15 cellular contexts compared by ENCODE assay signal in the genomic region with DNA sequence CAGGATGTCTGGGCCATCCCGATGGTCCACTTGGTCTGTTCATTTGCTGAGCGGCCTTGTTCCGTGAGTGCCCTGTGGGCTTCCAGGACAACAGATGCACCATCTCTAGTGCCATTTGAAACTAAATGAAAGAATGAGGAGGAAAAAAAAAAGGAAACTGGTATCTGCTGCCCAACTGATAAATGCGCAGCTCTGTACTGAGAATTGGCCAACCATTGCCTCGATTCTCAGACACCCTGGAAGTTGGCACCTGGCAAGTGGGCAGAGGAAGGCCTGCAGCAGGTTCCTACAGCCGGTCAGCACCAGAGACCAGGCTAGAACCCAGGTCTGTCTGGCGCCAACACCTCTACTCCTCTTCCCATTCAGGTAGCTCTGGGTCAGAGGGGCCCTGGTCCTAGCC.
"Had no signal": no experiment of that assay in that cellular context is flagged by ENCODE, and none has a peak within 500 bp of the region (broad histone marks: within the 10 kb centered on the region; RNA-seq: fewer than 3 reads in every experiment).

No MANE protein-coding gene starts in this region.

- H3K27ac Mint-ChIP-seq: naive thymus-derived CD4-positive, alpha-beta T cell; nephron progenitor cell; type B pancreatic cell had no signal

- DNase-seq: cortex of kidney; effector CD8-positive, alpha-beta T cell; kidney glomerular epithelial cell; naive thymus-derived CD4-positive, alpha-beta T cell; nephron progenitor cell; sigmoid colon; stimulated activated CD4-positive, alpha-beta T cell treated with anti-CD3 and anti-CD28 coated beads, Interleukin-12 subunit alpha, Interleukin-12 subunit beta, amount 100 ng/mL, for 4 hours; stimulated activated naive CD4-positive, alpha-beta T cell had no signal

- H3K27me3 Mint-ChIP-seq: naive thymus-derived CD4-positive, alpha-beta T cell; type B pancreatic cell had no signal

- H3K9me3 ChIP-seq: heart right ventricle, sigmoid colon had no signal

- H3K27me3 ChIP-seq: dorsolateral prefrontal cortex, heart right ventricle, sigmoid colon had no signal

- H3K27ac ChIP-seq: dorsolateral prefrontal cortex had no signal

- H3K4me3 Mint-ChIP-seq: naive thymus-derived CD4-positive, alpha-beta T cell; nephron progenitor cell; type B pancreatic cell had no signal

- H3K4me3 ChIP-seq: dorsolateral prefrontal cortex, heart right ventricle, sigmoid colon, skin epidermis had no signal

- H3K36me3 ChIP-seq: heart right ventricle, sigmoid colon had no signal

- FAIRE-seq: frontal cortex, islet of Langerhans, urothelium cell line had no signal
